1 cellular context compared by ENCODE assay signal in the genomic region with DNA sequence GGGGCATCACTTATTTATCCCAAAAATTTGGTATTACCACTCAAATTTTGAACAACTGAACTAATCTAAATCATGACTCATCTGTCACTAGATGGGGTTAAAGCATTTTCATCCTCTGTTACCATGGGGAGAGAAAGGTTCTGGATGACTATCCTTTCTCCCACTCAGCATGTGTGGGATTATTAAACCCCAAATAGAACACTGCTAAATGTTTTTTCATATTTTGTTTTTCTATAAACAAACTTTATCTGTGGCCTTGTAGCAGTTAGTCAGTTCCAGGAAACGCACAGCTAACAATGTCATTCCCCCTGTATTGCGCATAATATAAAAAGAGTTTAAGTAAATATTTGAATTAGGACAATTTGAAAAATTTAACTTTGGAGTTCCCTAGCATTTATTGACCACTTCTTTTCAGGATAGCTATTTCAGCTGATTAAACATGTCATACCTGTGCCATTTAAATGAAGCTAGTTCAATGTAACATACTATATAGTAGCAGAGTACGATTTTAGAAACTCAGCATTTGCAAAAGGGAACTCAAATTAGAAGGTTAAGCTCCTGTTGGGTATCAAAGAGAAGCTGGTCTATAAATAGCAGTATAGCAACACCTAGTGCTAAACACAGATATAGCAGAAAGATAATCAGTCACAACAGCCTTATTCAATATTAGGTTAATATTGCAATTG.
TF ChIP-seq lines count a peak whose summit lies in the region.

No MANE protein-coding gene starts in this region.

TF ChIP-seq in A549, 52 proteins besides CTCF, POLR2A, EP300 and RAD21 (continued from another document):
- peak; percentile 38; the same call in 1 of the 2 replicates for TF ChIP-seq GATA3 (IDR thresholded peaks at IDR 0.05; ENCODE audit: borderline replicate concordance)
- TF ChIP-seq SMC3 (IDR thresholded peaks at IDR 0.05) = peak; percentile 57
- no peak for TF ChIP-seq EHMT2 (IDR thresholded peaks at IDR 0.05; ENCODE audit: low read depth)
- TF ChIP-seq EHF (CRISPR knock-in tag; IDR thresholded peaks at IDR 0.05) = no peak
- TF ChIP-seq ZSCAN20 (CRISPR knock-in tag; IDR thresholded peaks at IDR 0.05) = no peak
- TF ChIP-seq RFX5 (IDR thresholded peaks at IDR 0.05) = 0 out of 2 replicates have a peak, but pooled peaks have one; percentile 34
- TF ChIP-seq, protein P1, sequence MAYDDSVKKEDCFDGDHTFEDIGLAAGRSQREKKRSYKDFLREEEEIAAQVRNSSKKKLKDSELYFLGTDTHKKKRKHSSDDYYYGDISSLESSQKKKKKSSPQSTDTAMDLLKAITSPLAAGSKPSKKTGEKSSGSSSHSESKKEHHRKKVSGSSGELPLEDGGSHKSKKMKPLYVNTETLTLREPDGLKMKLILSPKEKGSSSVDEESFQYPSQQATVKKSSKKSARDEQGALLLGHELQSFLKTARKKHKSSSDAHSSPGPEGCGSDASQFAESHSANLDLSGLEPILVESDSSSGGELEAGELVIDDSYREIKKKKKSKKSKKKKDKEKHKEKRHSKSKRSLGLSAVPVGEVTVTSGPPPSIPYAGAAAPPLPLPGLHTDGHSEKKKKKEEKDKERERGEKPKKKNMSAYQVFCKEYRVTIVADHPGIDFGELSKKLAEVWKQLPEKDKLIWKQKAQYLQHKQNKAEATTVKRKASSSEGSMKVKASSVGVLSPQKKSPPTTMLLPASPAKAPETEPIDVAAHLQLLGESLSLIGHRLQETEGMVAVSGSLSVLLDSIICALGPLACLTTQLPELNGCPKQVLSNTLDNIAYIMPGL (CRISPR knock-in tag; IDR thresholded peaks at IDR 0.05; ENCODE audit: borderline replicate concordance) = no peak
- TF ChIP-seq NFE2L2 (conservative IDR thresholded peaks at IDR 0.05; ENCODE audit: low read length) = no peak
- TF ChIP-seq, protein P2, sequence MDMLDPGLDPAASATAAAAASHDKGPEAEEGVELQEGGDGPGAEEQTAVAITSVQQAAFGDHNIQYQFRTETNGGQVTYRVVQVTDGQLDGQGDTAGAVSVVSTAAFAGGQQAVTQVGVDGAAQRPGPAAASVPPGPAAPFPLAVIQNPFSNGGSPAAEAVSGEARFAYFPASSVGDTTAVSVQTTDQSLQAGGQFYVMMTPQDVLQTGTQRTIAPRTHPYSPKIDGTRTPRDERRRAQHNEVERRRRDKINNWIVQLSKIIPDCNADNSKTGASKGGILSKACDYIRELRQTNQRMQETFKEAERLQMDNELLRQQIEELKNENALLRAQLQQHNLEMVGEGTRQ (IDR thresholded peaks at IDR 0.05) = no peak
- peak; percentile 36; the same call in 1 of the 2 replicates for TF ChIP-seq JUNB (IDR thresholded peaks at IDR 0.05)
- no peak for TF ChIP-seq FOSL2 (IDR thresholded peaks at IDR 0.05)
- TF ChIP-seq FOSL2 (CRISPR knock-in tag; IDR thresholded peaks at IDR 0.05) = peak; percentile 78
- TF ChIP-seq CBX2 (IDR thresholded peaks at IDR 0.05; ENCODE audit: borderline replicate concordance, low read depth) = no peak
- TF ChIP-seq HOXB13 (CRISPR knock-in tag; IDR thresholded peaks at IDR 0.05; ENCODE audit: low read depth) = no peak
- no peak for TF ChIP-seq FOXS1 (CRISPR knock-in tag; IDR thresholded peaks at IDR 0.05)
